In genomic region chr10:92757066-92757716, GRCh38 we compare ENCODE assay signal across 8 cellular contexts.
DNase-seq lines count a peak whose midpoint lies in the region; ATAC-seq and TF ChIP-seq lines count a peak whose summit lies in the region.

No MANE protein-coding gene starts in this region.

- H3K27me3 ChIP-seq in HAP-1 (ENCODE audit: low read depth) (no peaks in the 10 kb centered on the region), body of pancreas (no peaks in the 10 kb centered on the region)

- H3K9me3 ChIP-seq in HAP-1 (no peaks in the 10 kb centered on the region), body of pancreas (no peaks in the 10 kb centered on the region)

- ATAC-seq in body of pancreas: no peak
- peak; percentile 87 for ATAC-seq in stimulated activated memory B cell treated with anti-CD40 and anti-IgM and Interleukin-4, amounts not matched to agents 10 μg/mL and 1 μg/mL and 100 μg/mL, for 72 hours

- H3K36me3 ChIP-seq in HAP-1 (replicated peaks) (no peaks in the 10 kb centered on the region), body of pancreas (replicated peaks in 1 of 2; ENCODE audit: insufficient read depth in 1 of 2, low read depth in 2 of 2) (no peaks in the 10 kb centered on the region)

- H3K4me3 Mint-ChIP-seq in immature natural killer cell: peak overlapping the region; percentile 34 to 66 (median 66)
- peak overlapping the region; percentile 70 for H3K4me3 Mint-ChIP-seq in stimulated activated memory B cell treated with anti-CD40 and anti-IgM and Interleukin-4, amounts not matched to agents 10 μg/mL and 1 μg/mL and 100 μg/mL, for 72 hours

- in situ Hi-C loops in HAP-1 (cut with MboI; ENCODE audit: low sequenced_read_pairs): no loop called here

- 63 to 73% methylated on average over 8 of the region's 8 CpGs for WGBS in body of pancreas, 2 donors

- DNase-seq in HAP-1 (ENCODE audit: low spot score in 2 of 2) (peak; percentile 11 to 62), Kasumi-1 (lab: John Stamatoyannopoulos, UW) (peak; percentile 99), body of pancreas (peak; percentile 22 to 79 (median 53)), immature natural killer cell (peak; percentile 25 to 37 (median 30)), NCI-H2196 (lab: John Stamatoyannopoulos, UW; ENCODE audit: unreplicated experiment) (no peak)
- no peak for DNase-seq in stimulated activated CD4-positive, alpha-beta T cell treated with anti-CD3 and anti-CD28 coated beads, Interleukin-4, amount 100 ng/mL, for 1 hour

- no peak overlapping the region for H3K4me3 ChIP-seq in GM12875 (ENCODE audit: low read depth, low read length)
- H3K4me3 ChIP-seq in HAP-1: no peak overlapping the region
- no peak overlapping the region for H3K4me3 ChIP-seq in body of pancreas

- no peaks in the 10 kb centered on the region; the same call in 1 of the 2 replicates for H3K4me1 ChIP-seq in HAP-1
- no peaks in the 10 kb centered on the region for H3K4me1 ChIP-seq in body of pancreas

- peaks cover 36 to 38% of the 10 kb centered on the region in 2 donors for H3K4me1 Mint-ChIP-seq in immature natural killer cell
- peaks cover 52% of the 10 kb centered on the region for H3K4me1 Mint-ChIP-seq in stimulated activated memory B cell treated with anti-CD40 and anti-IgM and Interleukin-4, amounts not matched to agents 10 μg/mL and 1 μg/mL and 100 μg/mL, for 72 hours

- intact Hi-C loops in body of pancreas (cut with DNase I): no loop called here

- peaks cover 0 to 4% (median 0%) of the 10 kb centered on the region in 3 donors for H3K36me3 Mint-ChIP-seq in immature natural killer cell
- H3K36me3 Mint-ChIP-seq in stimulated activated memory B cell treated with anti-CD40 and anti-IgM and Interleukin-4, amounts not matched to agents 10 μg/mL and 1 μg/mL and 100 μg/mL, for 72 hours: no peaks in the 10 kb centered on the region

- TF ChIP-seq CTCF in GM12875 (IDR thresholded peaks at IDR 0.05; ENCODE audit: borderline replicate concordance, insufficient read depth, low read depth, low read length) (peak; percentile 35; the same call in 1 of the 2 replicates), body of pancreas (IDR thresholded peaks at IDR 0.05) (no peak)

- peak overlapping the region; percentile 48 to 85 (median 73) for H3K27ac Mint-ChIP-seq in immature natural killer cell
- H3K27ac Mint-ChIP-seq in stimulated activated memory B cell treated with anti-CD40 and anti-IgM and Interleukin-4, amounts not matched to agents 10 μg/mL and 1 μg/mL and 100 μg/mL, for 72 hours: peak overlapping the region; percentile 82

- H3K27me3 Mint-ChIP-seq in immature natural killer cell (ENCODE audit: low read depth in 3 of 3): peaks cover 0 to 5% (median 3%) of the 10 kb centered on the region in 3 donors
- no peaks in the 10 kb centered on the region for H3K27me3 Mint-ChIP-seq in stimulated activated memory B cell treated with anti-CD40 and anti-IgM and Interleukin-4, amounts not matched to agents 10 μg/mL and 1 μg/mL and 100 μg/mL, for 72 hours

- H3K27ac ChIP-seq in body of pancreas: no peak overlapping the region

- TF ChIP-seq POLR2A in body of pancreas (IDR thresholded peaks at IDR 0.05): no peak

- no peaks in the 10 kb centered on the region for H3K9me3 Mint-ChIP-seq in immature natural killer cell
- no peaks in the 10 kb centered on the region for H3K9me3 Mint-ChIP-seq in stimulated activated memory B cell treated with anti-CD40 and anti-IgM and Interleukin-4, amounts not matched to agents 10 μg/mL and 1 μg/mL and 100 μg/mL, for 72 hours

Comparison
In these comparisons a context has a peak if more than half of its experiments do, and no peak if none do; other contexts are left out.
1. DNase-seq: peak in HAP-1 (2 of 2), Kasumi-1 (2 of 2), body of pancreas (4 of 4) and immature natural killer cell (3 of 3); none in stimulated activated CD4-positive, alpha-beta T cell treated with anti-CD3 and anti-CD28 coated beads, Interleukin-4, amount 100 ng/mL, for 1 hour (single experiment) and NCI-H2196 (single experiment).